In genomic region chr7:92823042-92823441, GRCh38 we compare ENCODE assay signal across 17 cellular contexts. TPM values are rescaled to one million over a fixed set of nuclear protein-coding genes. Genes with fewer than 3 reads are reported as not detected.
DNase-seq lines count a peak whose midpoint lies in the region; ATAC-seq and TF ChIP-seq lines count a peak whose summit lies in the region.
"Had no signal": no experiment of that assay in that cellular context is flagged by ENCODE, and none has a peak within 500 bp of the region (broad histone marks: within the 10 kb centered on the region; RNA-seq: fewer than 3 reads in every experiment).

No MANE protein-coding gene starts in this region.

- peaks cover 11% of the 10 kb centered on the region for H3K9me3 Mint-ChIP-seq in activated CD4-positive, alpha-beta T cell treated with anti-CD3 and anti-CD28 coated beads, Interleukin-2, amount 10 ng/mL, durations not matched to agents 24 days and 14 days
- H3K9me3 Mint-ChIP-seq in natural killer cell treated with Interleukin-12 subunit alpha and Interleukin-12 subunit beta and Interleukin-15 and Interleukin-18, amount 100 ng/mL, for 72 hours, result no peaks in the 10 kb centered on the region
- H3K9me3 Mint-ChIP-seq in natural killer cell, result peaks cover 0 to 6% of the 10 kb centered on the region in 2 donors
- peaks cover 27% of the 10 kb centered on the region for H3K9me3 Mint-ChIP-seq in activated T-helper 2 cell treated with anti-CD3 and anti-CD28 coated beads, Interferon-gamma antibody, Interleukin-2, Interleukin-4, amounts not matched to agents 10 μg/mL and 5 μg/mL and 100 μg/mL, durations not matched to agents 14 hours and 24 hours and 36 hours

- WGBS in stomach, 5 donors, result 79 to 96% (median 88%) methylated on average over 1 of the region's 1 CpG

- peak overlapping the region; percentile 89 for H3K27ac Mint-ChIP-seq in activated CD4-positive, alpha-beta T cell treated with anti-CD3 and anti-CD28 coated beads, Interleukin-2, amount 10 ng/mL, durations not matched to agents 24 days and 14 days
- H3K27ac Mint-ChIP-seq in natural killer cell treated with Interleukin-12 subunit alpha and Interleukin-12 subunit beta and Interleukin-15 and Interleukin-18, amount 100 ng/mL, for 72 hours, result peak overlapping the region; percentile 36 to 62
- H3K27ac Mint-ChIP-seq in natural killer cell, result no peak overlapping the region
- H3K27ac Mint-ChIP-seq in activated T-helper 2 cell treated with anti-CD3 and anti-CD28 coated beads, Interferon-gamma antibody, Interleukin-2, Interleukin-4, amounts not matched to agents 10 μg/mL and 5 μg/mL and 100 μg/mL, durations not matched to agents 14 hours and 24 hours and 36 hours, result peak overlapping the region; percentile 85

- no peak for ATAC-seq in natural killer cell treated with Interleukin-12 subunit alpha and Interleukin-12 subunit beta and Interleukin-15 and Interleukin-18, amount 100 ng/mL, for 72 hours
- ATAC-seq in natural killer cell, result no peak
- ATAC-seq: HepG2 had no signal

- H3K4me1 Mint-ChIP-seq in activated CD4-positive, alpha-beta T cell treated with anti-CD3 and anti-CD28 coated beads, Interleukin-2, amount 10 ng/mL, durations not matched to agents 24 days and 14 days, result peaks cover 69% of the 10 kb centered on the region
- peaks cover 51 to 78% of the 10 kb centered on the region in 2 donors for H3K4me1 Mint-ChIP-seq in natural killer cell treated with Interleukin-12 subunit alpha and Interleukin-12 subunit beta and Interleukin-15 and Interleukin-18, amount 100 ng/mL, for 72 hours (ENCODE audit: low read depth in 2 of 2)
- peaks cover 57 to 58% of the 10 kb centered on the region in 2 donors for H3K4me1 Mint-ChIP-seq in natural killer cell
- H3K4me1 Mint-ChIP-seq in activated T-helper 2 cell treated with anti-CD3 and anti-CD28 coated beads, Interferon-gamma antibody, Interleukin-2, Interleukin-4, amounts not matched to agents 10 μg/mL and 5 μg/mL and 100 μg/mL, durations not matched to agents 14 hours and 24 hours and 36 hours (ENCODE audit: low read depth), result peaks cover 75% of the 10 kb centered on the region

- no peak overlapping the region for H3K27ac ChIP-seq in stomach
- H3K27ac ChIP-seq: BLaER1 treated with 17β-estradiol and CSF1 and Interleukin-3, amounts not matched to agents 10 nM and 100 nM had no signal

- H3K4me1 ChIP-seq in stomach, result peaks cover 0 to 46% (median 20%) of the 10 kb centered on the region in 4 donors

- intact Hi-C loops in activated CD4-positive, alpha-beta T cell treated with anti-CD3 and anti-CD28 coated beads, Interleukin-2, amount 10 ng/mL, durations not matched to agents 24 days and 14 days (cut with micrococcal nuclease), result no loop called here
- intact Hi-C loops in natural killer cell (cut with micrococcal nuclease), result no loop called here
- intact Hi-C loops in activated T-helper 2 cell treated with anti-CD3 and anti-CD28 coated beads, Interferon-gamma antibody, Interleukin-2, Interleukin-4, amounts not matched to agents 10 μg/mL and 5 μg/mL and 100 μg/mL, durations not matched to agents 14 hours and 24 hours and 36 hours (cut with micrococcal nuclease), result loop anchor here (1.0 kb wide), 1 partner anchor 10 kb away; no protein-coding TSS in a partner anchor
- intact Hi-C loops in stomach (cut with DNase I; ENCODE audit: low total_unique reads), result no loop called here

- H3K36me3 Mint-ChIP-seq in activated CD4-positive, alpha-beta T cell treated with anti-CD3 and anti-CD28 coated beads, Interleukin-2, amount 10 ng/mL, durations not matched to agents 24 days and 14 days (ENCODE audit: low read depth), result peaks cover 69% of the 10 kb centered on the region
- H3K36me3 Mint-ChIP-seq in natural killer cell treated with Interleukin-12 subunit alpha and Interleukin-12 subunit beta and Interleukin-15 and Interleukin-18, amount 100 ng/mL, for 72 hours, result peaks cover 47% of the 10 kb centered on the region
- H3K36me3 Mint-ChIP-seq in natural killer cell, result peaks cover 10% of the 10 kb centered on the region
- peaks cover 81% of the 10 kb centered on the region for H3K36me3 Mint-ChIP-seq in activated T-helper 2 cell treated with anti-CD3 and anti-CD28 coated beads, Interferon-gamma antibody, Interleukin-2, Interleukin-4, amounts not matched to agents 10 μg/mL and 5 μg/mL and 100 μg/mL, durations not matched to agents 14 hours and 24 hours and 36 hours (ENCODE audit: low read depth)

- no peak for DNase-seq in activated CD4-positive, alpha-beta T cell treated with anti-CD3 and anti-CD28 coated beads, Interleukin-2, amount 10 ng/mL, durations not matched to agents 24 days and 14 days
- DNase-seq in activated CD4-positive, alpha-beta T cell treated with anti-CD3 and anti-CD28 coated beads, Interleukin-2, amount 50 U/mL, for 1 hour, result no peak
- no peak for DNase-seq in natural killer cell treated with Interleukin-12 subunit alpha and Interleukin-12 subunit beta and Interleukin-15 and Interleukin-18, amount 100 ng/mL, for 72 hours (ENCODE audit: low spot score)
- no peak for DNase-seq in natural killer cell
- DNase-seq in activated T-helper 2 cell treated with anti-CD3 and anti-CD28 coated beads, Interferon-gamma antibody, Interleukin-2, Interleukin-4, amounts not matched to agents 10 μg/mL and 5 μg/mL and 100 μg/mL, durations not matched to agents 14 hours and 24 hours and 36 hours (ENCODE audit: low spot score), result no peak
- DNase-seq in cortex of kidney (lab: John Stamatoyannopoulos, UW), result no peak
- no peak for DNase-seq in iPS-NIHi11 (ENCODE audit: low spot score)
- no peak for DNase-seq in stomach
- DNase-seq: 8988T, DMS 273 treated with DMSO at 0.1 percent for 48 hours, H9, Karpas-422, NCI-H1930, NCI-H2171, NCI-H82 had no signal

- no peak overlapping the region for H3K4me3 ChIP-seq in stomach
- H3K4me3 ChIP-seq: BLaER1 treated with 17β-estradiol and CSF1 and Interleukin-3, amounts not matched to agents 10 nM and 100 nM had no signal

- H3K27me3 Mint-ChIP-seq in activated CD4-positive, alpha-beta T cell treated with anti-CD3 and anti-CD28 coated beads, Interleukin-2, amount 10 ng/mL, durations not matched to agents 24 days and 14 days, result no peaks in the 10 kb centered on the region
- no peaks in the 10 kb centered on the region for H3K27me3 Mint-ChIP-seq in natural killer cell treated with Interleukin-12 subunit alpha and Interleukin-12 subunit beta and Interleukin-15 and Interleukin-18, amount 100 ng/mL, for 72 hours
- no peaks in the 10 kb centered on the region for H3K27me3 Mint-ChIP-seq in natural killer cell (ENCODE audit: low read depth in 2 of 2)
- H3K27me3 Mint-ChIP-seq in activated T-helper 2 cell treated with anti-CD3 and anti-CD28 coated beads, Interferon-gamma antibody, Interleukin-2, Interleukin-4, amounts not matched to agents 10 μg/mL and 5 μg/mL and 100 μg/mL, durations not matched to agents 14 hours and 24 hours and 36 hours (ENCODE audit: low read depth), result no peaks in the 10 kb centered on the region

- H3K4me3 Mint-ChIP-seq in activated CD4-positive, alpha-beta T cell treated with anti-CD3 and anti-CD28 coated beads, Interleukin-2, amount 10 ng/mL, durations not matched to agents 24 days and 14 days, result peak overlapping the region; percentile 74
- H3K4me3 Mint-ChIP-seq in natural killer cell treated with Interleukin-12 subunit alpha and Interleukin-12 subunit beta and Interleukin-15 and Interleukin-18, amount 100 ng/mL, for 72 hours, result peak overlapping the region; percentile 75
- H3K4me3 Mint-ChIP-seq in natural killer cell, result no peak overlapping the region
- peak overlapping the region; percentile 38 for H3K4me3 Mint-ChIP-seq in activated T-helper 2 cell treated with anti-CD3 and anti-CD28 coated beads, Interferon-gamma antibody, Interleukin-2, Interleukin-4, amounts not matched to agents 10 μg/mL and 5 μg/mL and 100 μg/mL, durations not matched to agents 14 hours and 24 hours and 36 hours (ENCODE audit: low read depth)
- H3K4me3 Mint-ChIP-seq: H9 had no signal

- no peaks in the 10 kb centered on the region for H3K27me3 ChIP-seq in stomach

- H3K36me3 ChIP-seq in stomach, result no peaks in the 10 kb centered on the region

- TF ChIP-seq POLR2A in stomach (IDR thresholded peaks at IDR 0.05), result no peak

- H3K9me3 ChIP-seq in stomach, result no peaks in the 10 kb centered on the region

- TF ChIP-seq EP300 in stomach (IDR thresholded peaks at IDR 0.05), result no peak

- no peak for TF ChIP-seq CTCF in natural killer cell (IDR thresholded peaks at IDR 0.05)
- TF ChIP-seq CTCF in stomach (IDR thresholded peaks at IDR 0.05), result no peak

RNA-seq across cellular contexts. Expression of gene CDK6, which starts 13.3 kb away (rescaled TPM):
- 274 and 277 TPM in 2 replicates for total RNA-seq in activated CD4-positive, alpha-beta T cell treated with anti-CD3 and anti-CD28 coated beads, Interleukin-2, amount 10 ng/mL, durations not matched to agents 24 days and 14 days
- total RNA-seq in natural killer cell treated with Interleukin-12 subunit alpha and Interleukin-12 subunit beta and Interleukin-15 and Interleukin-18, amount 100 ng/mL, for 72 hours, result 100 to 1,000 TPM; 278 to 404 TPM
- 10 to 100 TPM; 41.1 to 46.3 (median 45.1) TPM for total RNA-seq in natural killer cell
- total RNA-seq in activated T-helper 2 cell treated with anti-CD3 and anti-CD28 coated beads, Interferon-gamma antibody, Interleukin-2, Interleukin-4, amounts not matched to agents 10 μg/mL and 5 μg/mL and 100 μg/mL, durations not matched to agents 14 hours and 24 hours and 36 hours, result 254 and 265 TPM in 2 replicates
- 10 to 100 TPM; 14.0 to 86.3 (median 17.1) TPM for total RNA-seq in stomach
- 1 to 10 TPM; 2.6 to 4.9 (median 4.8) TPM for polyA plus RNA-seq in stomach

Comparison
In these comparisons a context has a peak if more than half of its experiments do, and no peak if none do; other contexts are left out.
1. H3K27ac Mint-ChIP-seq: peak in activated CD4-positive, alpha-beta T cell treated with anti-CD3 and anti-CD28 coated beads, Interleukin-2, amount 10 ng/mL, durations not matched to agents 24 days and 14 days (single experiment), natural killer cell treated with Interleukin-12 subunit alpha and Interleukin-12 subunit beta and Interleukin-15 and Interleukin-18, amount 100 ng/mL, for 72 hours (2 of 2) and activated T-helper 2 cell treated with anti-CD3 and anti-CD28 coated beads, Interferon-gamma antibody, Interleukin-2, Interleukin-4, amounts not matched to agents 10 μg/mL and 5 μg/mL and 100 μg/mL, durations not matched to agents 14 hours and 24 hours and 36 hours (single experiment); none in natural killer cell (0 of 2).